24 cellular contexts compared by ENCODE assay signal in the genomic region with DNA sequence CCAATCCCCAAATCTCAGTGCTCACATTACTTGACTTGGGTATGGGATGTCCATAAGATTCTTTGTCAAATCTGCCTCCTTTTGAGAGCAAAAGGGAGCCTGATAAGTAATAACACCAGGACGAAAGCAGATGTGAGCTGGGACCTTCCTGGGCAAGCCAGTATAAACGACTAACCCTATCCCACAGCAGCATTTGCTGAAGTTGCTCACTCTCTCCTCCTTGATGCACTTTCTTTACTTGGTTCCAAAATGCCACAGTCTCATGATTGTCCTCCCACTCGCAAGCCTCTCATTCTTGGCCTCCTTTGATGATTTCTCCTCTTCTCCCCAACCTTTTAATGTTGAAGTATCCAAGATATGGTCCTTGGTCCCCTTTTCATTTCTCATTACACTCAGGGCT. TPM values are rescaled to one million over a fixed set of nuclear protein-coding genes. Genes with fewer than 3 reads are reported as not detected.
DNase-seq lines count a peak whose midpoint lies in the region; ATAC-seq and TF ChIP-seq lines count a peak whose summit lies in the region.
"Had no signal": no experiment of that assay in that cellular context is flagged by ENCODE, and none has a peak within 500 bp of the region (broad histone marks: within the 10 kb centered on the region; RNA-seq: fewer than 3 reads in every experiment).

No MANE protein-coding gene starts in this region.

- no peaks in the 10 kb centered on the region for H3K27me3 Mint-ChIP-seq in activated CD4-positive, alpha-beta memory T cell treated with anti-CD3 and anti-CD28 coated beads for 36 hours
- peaks cover 9% of the 10 kb centered on the region for H3K27me3 Mint-ChIP-seq in activated CD4-positive, alpha-beta memory T cell treated with anti-CD3 and anti-CD28 coated beads, Interleukin-2, amount 10 ng/mL, durations not matched to agents 7 days and 5 days
- H3K27me3 Mint-ChIP-seq in activated T-helper 17 cell treated with anti-CD3 and anti-CD28 coated beads, Interleukin-2, amount 50 U/mL, for 72 hours = no peaks in the 10 kb centered on the region
- H3K27me3 Mint-ChIP-seq: B cell; CD4-positive, CD25-positive, alpha-beta regulatory T cell had no signal

- no peaks in the 10 kb centered on the region for H3K36me3 ChIP-seq in DND-41 (ENCODE audit: insufficient read depth, low read length)
- H3K36me3 ChIP-seq in aorta (ENCODE audit: control insufficient read depth in 1 of 2, insufficient read depth in 2 of 2, low read length in 1 of 2) = no peaks in the 10 kb centered on the region
- H3K36me3 ChIP-seq: HAP-1 had no signal

- no peak overlapping the region for H2AFZ ChIP-seq in DND-41 (ENCODE audit: low read depth, low read length)

- no peak for ATAC-seq in DND-41 (ENCODE audit: insufficient read depth, low read depth)
- ATAC-seq in activated T-helper 17 cell treated with anti-CD3 and anti-CD28 coated beads, Interleukin-2, amount 50 U/mL, for 72 hours (replicated peaks) = peak; percentile 56
- no peak for ATAC-seq in HG02970 (IDR thresholded peaks at IDR 0.05; ENCODE audit: low FRiP score, unreplicated experiment)
- ATAC-seq in aorta (ENCODE audit: low FRiP score) = no peak

- H3K4me1 ChIP-seq in DND-41 (ENCODE audit: insufficient read depth, low read length) = no peaks in the 10 kb centered on the region
- no peaks in the 10 kb centered on the region for H3K4me1 ChIP-seq in aorta (ENCODE audit: control insufficient read depth in 1 of 2, insufficient read depth in 2 of 2, low read length in 2 of 2)
- H3K4me1 ChIP-seq: HAP-1 had no signal

- H4K20me1 ChIP-seq in DND-41 (ENCODE audit: insufficient read depth, low read length) = no peaks in the 10 kb centered on the region

- CTCF ChIA-PET in activated CD4-positive, alpha-beta memory T cell treated with anti-CD3 and anti-CD28 coated beads for 36 hours (lab: Charles Lee) = interaction anchor here (0.9 to 3.2 kb wide), 6 partner anchors 15 to 81 kb away, joined by 3 to 12 read pairs (median 4); no protein-coding TSS in a partner anchor
- CTCF ChIA-PET in activated CD4-positive, alpha-beta memory T cell treated with anti-CD3 and anti-CD28 coated beads, Interleukin-2, amount 10 ng/mL, durations not matched to agents 7 days and 5 days (lab: Charles Lee) = interaction anchor here (1.5 to 2.2 kb wide), 4 partner anchors 15 to 81 kb away, joined by 5 to 7 read pairs (median 6); no protein-coding TSS in a partner anchor

- H3K9me3 Mint-ChIP-seq in activated CD4-positive, alpha-beta memory T cell treated with anti-CD3 and anti-CD28 coated beads for 36 hours = no peaks in the 10 kb centered on the region
- H3K9me3 Mint-ChIP-seq in activated CD4-positive, alpha-beta memory T cell treated with anti-CD3 and anti-CD28 coated beads, Interleukin-2, amount 10 ng/mL, durations not matched to agents 7 days and 5 days = no peaks in the 10 kb centered on the region
- no peaks in the 10 kb centered on the region for H3K9me3 Mint-ChIP-seq in activated T-helper 17 cell treated with anti-CD3 and anti-CD28 coated beads, Interleukin-2, amount 50 U/mL, for 72 hours
- H3K9me3 Mint-ChIP-seq: CD4-positive, CD25-positive, alpha-beta regulatory T cell had no signal

- no peak overlapping the region for H3K4me2 ChIP-seq in DND-41 (ENCODE audit: insufficient read depth, low read length)
- H3K4me2 ChIP-seq: KMS-11 had no signal

- H3K4me3 ChIP-seq in DND-41 (ENCODE audit: low read depth in 1 of 2, low read length in 2 of 2) (no peak overlapping the region), aorta (ENCODE audit: low read length in 2 of 2) (no peak overlapping the region)
- H3K4me3 ChIP-seq: HAP-1 had no signal

- no peak for TF ChIP-seq CTCF in DND-41 (IDR thresholded peaks at IDR 0.05; ENCODE audit: borderline replicate concordance, extremely low read depth, low read length, poor library complexity, severe bottlenecking)

- H3K4me3 Mint-ChIP-seq in activated CD4-positive, alpha-beta memory T cell treated with anti-CD3 and anti-CD28 coated beads for 36 hours = no peak overlapping the region
- no peak overlapping the region for H3K4me3 Mint-ChIP-seq in activated CD4-positive, alpha-beta memory T cell treated with anti-CD3 and anti-CD28 coated beads, Interleukin-2, amount 10 ng/mL, durations not matched to agents 7 days and 5 days
- peak overlapping the region; percentile 10 for H3K4me3 Mint-ChIP-seq in activated T-helper 17 cell treated with anti-CD3 and anti-CD28 coated beads, Interleukin-2, amount 50 U/mL, for 72 hours
- H3K4me3 Mint-ChIP-seq: B cell; CD4-positive, CD25-positive, alpha-beta regulatory T cell had no signal

- intact Hi-C loops in activated CD4-positive, alpha-beta memory T cell treated with anti-CD3 and anti-CD28 coated beads for 36 hours (cut with micrococcal nuclease) = no loop called here
- intact Hi-C loops in aorta (cut with DNase I) = no loop called here

- peaks cover 2% of the 10 kb centered on the region for H3K36me3 Mint-ChIP-seq in activated CD4-positive, alpha-beta memory T cell treated with anti-CD3 and anti-CD28 coated beads for 36 hours
- H3K36me3 Mint-ChIP-seq in activated CD4-positive, alpha-beta memory T cell treated with anti-CD3 and anti-CD28 coated beads, Interleukin-2, amount 10 ng/mL, durations not matched to agents 7 days and 5 days (ENCODE audit: low read depth) = peaks cover 4% of the 10 kb centered on the region
- H3K36me3 Mint-ChIP-seq in activated T-helper 17 cell treated with anti-CD3 and anti-CD28 coated beads, Interleukin-2, amount 50 U/mL, for 72 hours (ENCODE audit: low read depth) = no peaks in the 10 kb centered on the region
- H3K36me3 Mint-ChIP-seq: CD4-positive, CD25-positive, alpha-beta regulatory T cell had no signal

- POLR2A ChIA-PET in activated CD4-positive, alpha-beta memory T cell treated with anti-CD3 and anti-CD28 coated beads for 36 hours (lab: Charles Lee) = interaction anchor here (0.6 to 1.2 kb wide), 3 partner anchors 10 to 33 kb away, joined by 3 read pairs; no protein-coding TSS in a partner anchor
- POLR2A ChIA-PET in activated CD4-positive, alpha-beta memory T cell treated with anti-CD3 and anti-CD28 coated beads, Interleukin-2, amount 10 ng/mL, durations not matched to agents 7 days and 5 days (lab: Charles Lee) = no interaction called here

- no peak overlapping the region for H3K27ac ChIP-seq in DND-41 (ENCODE audit: low read length)
- H3K27ac ChIP-seq in aorta (ENCODE audit: low read depth in 1 of 2, low read length in 2 of 2) = no peak overlapping the region
- H3K27ac ChIP-seq: KMS-11 had no signal

- H3K9ac ChIP-seq in DND-41 (ENCODE audit: low read depth, low read length) = no peak overlapping the region
- H3K9ac ChIP-seq: KMS-11 had no signal

- peaks cover 54% of the 10 kb centered on the region for H3K4me1 Mint-ChIP-seq in activated CD4-positive, alpha-beta memory T cell treated with anti-CD3 and anti-CD28 coated beads for 36 hours (ENCODE audit: low read depth)
- peaks cover 18% of the 10 kb centered on the region for H3K4me1 Mint-ChIP-seq in activated CD4-positive, alpha-beta memory T cell treated with anti-CD3 and anti-CD28 coated beads, Interleukin-2, amount 10 ng/mL, durations not matched to agents 7 days and 5 days
- peaks cover 22% of the 10 kb centered on the region for H3K4me1 Mint-ChIP-seq in activated T-helper 17 cell treated with anti-CD3 and anti-CD28 coated beads, Interleukin-2, amount 50 U/mL, for 72 hours

- 88 to 92% methylated on average over 3 of the region's 3 CpGs for WGBS in aorta, 2 donors

- H3K27me3 ChIP-seq in DND-41 (ENCODE audit: insufficient read depth, low read length, poor library complexity) = no peaks in the 10 kb centered on the region
- H3K27me3 ChIP-seq in aorta (ENCODE audit: control insufficient read depth in 1 of 2, insufficient read depth in 2 of 2, low read length in 1 of 2) = no peaks in the 10 kb centered on the region

- H3K79me2 ChIP-seq in DND-41 (ENCODE audit: insufficient read depth, low read length) = no peaks in the 10 kb centered on the region

- H3K9me3 ChIP-seq in DND-41 (ENCODE audit: insufficient read depth, low read length, severe bottlenecking) (no peaks in the 10 kb centered on the region), aorta (ENCODE audit: control insufficient read depth, low read length) (no peaks in the 10 kb centered on the region)
- H3K9me3 ChIP-seq: HAP-1 had no signal

- no peak for DNase-seq in activated CD4-positive, alpha-beta memory T cell treated with anti-CD3 and anti-CD28 coated beads for 36 hours
- no peak for DNase-seq in activated CD4-positive, alpha-beta memory T cell treated with anti-CD3 and anti-CD28 coated beads, Interleukin-2, amount 10 ng/mL, durations not matched to agents 7 days and 5 days
- peak; percentile 0 for DNase-seq in DND-41
- peak; percentile 25 for DNase-seq in stimulated activated CD8-positive, alpha-beta memory T cell treated with anti-CD3 and anti-CD28 coated beads, Interleukin-4, amount 100 ng/mL, for 48 hours
- no peak for DNase-seq in NCI-H345 treated with DMSO at 0.1 percent for 48 hours (lab: John Stamatoyannopoulos, UW; ENCODE audit: unreplicated experiment)
- DNase-seq in aorta = no peak
- DNase-seq: CD4-positive, CD25-positive, alpha-beta regulatory T cell; COR-L47; DMS 273 treated with DMSO at 0.1 percent for 48 hours; GDM1; NCI-H1417; NCI-H187; NCI-H2107; NCI-H510A treated with DMSO at 0.1 percent for 48 hours; NCI-H774; OCI-M1 had no signal

- peak overlapping the region; percentile 64 for H3K27ac Mint-ChIP-seq in activated CD4-positive, alpha-beta memory T cell treated with anti-CD3 and anti-CD28 coated beads for 36 hours
- H3K27ac Mint-ChIP-seq in activated CD4-positive, alpha-beta memory T cell treated with anti-CD3 and anti-CD28 coated beads, Interleukin-2, amount 10 ng/mL, durations not matched to agents 7 days and 5 days = no peak overlapping the region
- H3K27ac Mint-ChIP-seq in activated T-helper 17 cell treated with anti-CD3 and anti-CD28 coated beads, Interleukin-2, amount 50 U/mL, for 72 hours = peak overlapping the region; percentile 6
- H3K27ac Mint-ChIP-seq: B cell had no signal

RNA-seq across cellular contexts. Expression of a gene that starts 44.7 kb away (rescaled TPM):
- total RNA-seq in activated CD4-positive, alpha-beta memory T cell treated with anti-CD3 and anti-CD28 coated beads for 36 hours = 10 to 100 TPM; 40.1 to 41.6 TPM
- total RNA-seq in activated CD4-positive, alpha-beta memory T cell treated with anti-CD3 and anti-CD28 coated beads, Interleukin-2, amount 10 ng/mL, durations not matched to agents 7 days and 5 days = 10 to 100 TPM; 52.0 to 53.2 TPM
- total RNA-seq in activated T-helper 17 cell treated with anti-CD3 and anti-CD28 coated beads, Interleukin-2, amount 50 U/mL, for 72 hours = 10 to 100 TPM; 11.7 to 80.7 TPM
- total RNA-seq in aorta = 1 to 10 TPM; 5.1 to 5.8 TPM
- polyA plus RNA-seq in aorta = 1 to 10 TPM in 1 of 2 donors, under 1 TPM in 1; 0.23 to 2.5 TPM
- total RNA-seq: A172, Daoy, HT1080 had no signal

Comparison
In these comparisons a context has a peak if more than half of its experiments do, and no peak if none do; other contexts are left out.
1. DNase-seq: peak in DND-41 (single experiment) and stimulated activated CD8-positive, alpha-beta memory T cell treated with anti-CD3 and anti-CD28 coated beads, Interleukin-4, amount 100 ng/mL, for 48 hours (single experiment); none in activated CD4-positive, alpha-beta memory T cell treated with anti-CD3 and anti-CD28 coated beads for 36 hours (single experiment), activated CD4-positive, alpha-beta memory T cell treated with anti-CD3 and anti-CD28 coated beads, Interleukin-2, amount 10 ng/mL, durations not matched to agents 7 days and 5 days (single experiment), NCI-H345 treated with DMSO at 0.1 percent for 48 hours (single experiment) and aorta (0 of 2).